ENCODE assay signal across 22 cellular contexts in genomic region chr16:10661236-10661635, GRCh38. TPM values are rescaled to one million over a fixed set of nuclear protein-coding genes. Genes with fewer than 3 reads are reported as not detected.
DNase-seq lines count a peak whose midpoint lies in the region; ATAC-seq, FAIRE-seq and TF ChIP-seq lines count a peak whose summit lies in the region.
"Had no signal": no experiment of that assay in that cellular context is flagged by ENCODE, and none has a peak within 500 bp of the region (broad histone marks: within the 10 kb centered on the region; RNA-seq: fewer than 3 reads in every experiment).

No MANE protein-coding gene starts in this region.

- H3F3A ChIP-seq in GM23338 (replicated peaks; ENCODE audit: low read depth), result no peaks in the 10 kb centered on the region

- H2BK5ac ChIP-seq in H1 (ENCODE audit: low read depth, low read length), result no peak overlapping the region

- H2AFZ ChIP-seq in GM23338, result no peak overlapping the region
- peak overlapping the region; percentile 12; the same call in 1 of the 2 replicates for H2AFZ ChIP-seq in KMS-11 (ENCODE audit: low read depth)
- no peak overlapping the region for H2AFZ ChIP-seq in H1 (ENCODE audit: low read length)

- no peak overlapping the region for H3K4me3 Mint-ChIP-seq in GM23338
- H3K4me3 Mint-ChIP-seq: B cell; CD4-positive, CD25-positive, alpha-beta regulatory T cell; CD8-positive, alpha-beta T cell had no signal

- H2BK120ac ChIP-seq in H1 (replicated peaks; ENCODE audit: low read depth, low read length), result no peak overlapping the region

- no peaks in the 10 kb centered on the region for H4K20me1 ChIP-seq in GM23338 (replicated peaks; ENCODE audit: insufficient read depth)
- no peaks in the 10 kb centered on the region for H4K20me1 ChIP-seq in KMS-11 (ENCODE audit: insufficient read depth)
- no peaks in the 10 kb centered on the region for H4K20me1 ChIP-seq in H1 (replicated peaks in 1 of 2; ENCODE audit: control insufficient read depth in 1 of 2, insufficient read depth in 2 of 2, low read length in 2 of 2)
- H4K20me1 ChIP-seq: BLaER1 had no signal

- H2BK12ac ChIP-seq in H1 (ENCODE audit: low read depth, low read length), result no peak overlapping the region

- WGBS in H1 (ENCODE audit: extremely low coverage in 1 of 2, insufficient coverage in 1 of 2, insufficient read length in 1 of 2, insufficient replicate concordance in 2 of 2, low coverage in 1 of 2, low lambda C conversion rate in 2 of 2, missing lambda C conversion rate in 1 of 2), 2 experiments, result 76% methylated on average over 2 of the region's 2 CpGs; no CpG with 5 or more reads in 1 of the 2 experiments

- no peak overlapping the region for H3K27ac Mint-ChIP-seq in GM23338
- H3K27ac Mint-ChIP-seq: B cell; CD4-positive, CD25-positive, alpha-beta regulatory T cell; CD8-positive, alpha-beta T cell had no signal

- intact Hi-C loops in posterior vena cava (cut with DNase I), result no loop called here

- no peak overlapping the region for H3K14ac ChIP-seq in H1 (ENCODE audit: insufficient read length)

- H3K4me3 ChIP-seq in GM23338, result no peak overlapping the region
- H3K4me3 ChIP-seq in KMS-11 (IDR thresholded peaks at IDR 0.05; ENCODE audit: insufficient read depth, low read depth, low read length), result no peak overlapping the region
- no peak overlapping the region for H3K4me3 ChIP-seq in H1 (ENCODE audit: extremely low read depth in 1 of 4, insufficient read depth in 2 of 4, low read depth in 3 of 4, low read length in 4 of 4)
- H3K4me3 ChIP-seq: A549, BLaER1 had no signal

- H3K18ac ChIP-seq in H1 (ENCODE audit: extremely low read depth, low read length), result no peak overlapping the region

- 0 out of 2 replicates have a peak overlapping the region, but pooled peaks have one; percentile 3 for H2AK5ac ChIP-seq in H1 (ENCODE audit: low read depth, low read length)

- no peak for TF ChIP-seq RAD21 in H1 (IDR thresholded peaks at IDR 0.05 in 1 of 2, conservative IDR thresholded peaks at IDR 0.05 in 1 of 2; ENCODE audit: low read depth in 2 of 2, low read length in 2 of 2)

- peaks cover 6 to 7% of the 10 kb centered on the region in 2 experiments; a peak in 3 of 4 replicates for H3K9me3 ChIP-seq in H1 (ENCODE audit: insufficient read depth in 2 of 2, low read depth in 1 of 2, low read length in 1 of 2)
- H3K9me3 ChIP-seq: A549, BLaER1, Caco-2 had no signal

- H3K79me2 ChIP-seq in GM23338 (replicated peaks; ENCODE audit: insufficient read depth) (no peaks in the 10 kb centered on the region), KMS-11 (ENCODE audit: insufficient read depth, low read depth) (no peaks in the 10 kb centered on the region), H1 (ENCODE audit: control insufficient read depth in 1 of 2, insufficient read depth in 2 of 2, low read length in 2 of 2) (no peaks in the 10 kb centered on the region)

- TF ChIP-seq CTCF in GM23338 (conservative IDR thresholded peaks at IDR 0.05; ENCODE audit: low read depth in 2 of 2) (no peak), KMS-11 (conservative IDR thresholded peaks at IDR 0.05; ENCODE audit: low read depth, low read length) (no peak), H1 (IDR thresholded peaks at IDR 0.05; ENCODE audit: control extremely low read depth in 1 of 3, insufficient read depth in 1 of 3, low read depth in 1 of 3, low read length in 3 of 3) (no peak)

- no peak for ATAC-seq in GM23338
- no peak for ATAC-seq in HG03039 (IDR thresholded peaks at IDR 0.05; ENCODE audit: unreplicated experiment)
- ATAC-seq: A549; CD8-positive, alpha-beta T cell; HCT116 had no signal

- peaks cover 2% of the 10 kb centered on the region for H3K27me3 Mint-ChIP-seq in GM23338 (ENCODE audit: insufficient read depth, low read depth, poor library complexity)

- POLR2A ChIA-PET in H1 (lab: Charles Lee; ENCODE audit: partially characterized antibody), result interaction anchor here (0.6 to 0.7 kb wide), 2 partner anchors 10 to 86 kb away, joined by 3 read pairs; no protein-coding TSS in a partner anchor

- no peaks in the 10 kb centered on the region for H3K9me2 ChIP-seq in GM23338 (ENCODE audit: insufficient read depth)

- H2BK20ac ChIP-seq in H1 (ENCODE audit: low read length), result no peak overlapping the region

- H3K4me1 ChIP-seq in GM23338 (ENCODE audit: insufficient read depth) (peaks cover 12% of the 10 kb centered on the region), KMS-11 (ENCODE audit: low read depth, poor library complexity, severe bottlenecking) (peaks cover 65% of the 10 kb centered on the region), H1 (replicated peaks in 1 of 4; ENCODE audit: control insufficient read depth in 3 of 4, insufficient read depth in 4 of 4, low read length in 3 of 4) (peaks cover 0 to 3% (median 2%) of the 10 kb centered on the region in 4 experiments; a peak in 3 of 7 replicates)
- H3K4me1 ChIP-seq: A549 had no signal

- no peak overlapping the region for H4K8ac ChIP-seq in H1 (ENCODE audit: extremely low read depth, insufficient read depth, low read length)

- H3K27me3 ChIP-seq in GM23338 (ENCODE audit: insufficient read depth) (no peaks in the 10 kb centered on the region), KMS-11 (ENCODE audit: insufficient read depth, low read depth) (no peaks in the 10 kb centered on the region), H1 (replicated peaks in 1 of 4; ENCODE audit: control insufficient read depth in 3 of 4, extremely low read depth in 1 of 4, insufficient read depth in 3 of 4, low read length in 3 of 4) (no peaks in the 10 kb centered on the region)
- H3K27me3 ChIP-seq: BLaER1 had no signal

- CTCF ChIA-PET in H1 (lab: Charles Lee; ENCODE audit: partially characterized antibody), result interaction anchor here (0.8 to 1.0 kb wide), 2 partner anchors 16 to 17 kb away, joined by 3 read pairs; no protein-coding TSS in a partner anchor

- H3K9ac ChIP-seq in KMS-11 (no peak overlapping the region), H1 (replicated peaks in 1 of 4; ENCODE audit: extremely low read depth in 1 of 4, low read depth in 3 of 4, low read length in 3 of 4) (no peak overlapping the region)
- H3K9ac ChIP-seq: BLaER1 had no signal

- no peak overlapping the region for H3K56ac ChIP-seq in H1 (replicated peaks; ENCODE audit: insufficient read length, low read depth, low read length)

- H2BK15ac ChIP-seq in H1 (ENCODE audit: low read length), result 0 out of 2 replicates have a peak overlapping the region, but pooled peaks have one; percentile 46

- DNase-seq in GM23338 (ENCODE audit: low spot score), result no peak
- DNase-seq in H1 (ENCODE audit: low read depth in 1 of 2, low spot score in 2 of 2), result no peak
- peak; percentile 13 for DNase-seq in posterior vena cava (ENCODE audit: low spot score)
- no peak for DNase-seq in midbrain (lab: John Stamatoyannopoulos, UW)
- no peak for DNase-seq in ACHN
- DNase-seq: 8988T; Caco-2; CD4-positive, CD25-positive, alpha-beta regulatory T cell; CD8-positive, alpha-beta T cell; DMS153; DND-41; GOT3; H7 had no signal

- H3K36me3 ChIP-seq in GM23338 (ENCODE audit: insufficient read depth) (no peaks in the 10 kb centered on the region), KMS-11 (ENCODE audit: insufficient read depth) (no peaks in the 10 kb centered on the region), H1 (ENCODE audit: control insufficient read depth in 2 of 4, insufficient read depth in 4 of 4, low read length in 3 of 4) (no peaks in the 10 kb centered on the region; a peak in 1 of 8 replicates)
- H3K36me3 ChIP-seq: BLaER1 had no signal

- no peak overlapping the region for H3K27ac ChIP-seq in GM23338 (ENCODE audit: low read depth)
- peak overlapping the region; percentile 49 for H3K27ac ChIP-seq in KMS-11
- no peak overlapping the region for H3K27ac ChIP-seq in H1 (ENCODE audit: low read depth, low read length)
- H3K27ac ChIP-seq: A549, BLaER1, C4-2B had no signal

- H3K36me3 Mint-ChIP-seq in GM23338 (ENCODE audit: low read depth), result peaks cover 15% of the 10 kb centered on the region; the same call in 1 of the 3 replicates
- H3K36me3 Mint-ChIP-seq: CD4-positive, CD25-positive, alpha-beta regulatory T cell; CD8-positive, alpha-beta T cell had no signal

- H3K23ac ChIP-seq in H1 (ENCODE audit: insufficient read length), result no peak overlapping the region

- no peak overlapping the region for H3K4ac ChIP-seq in H1 (replicated peaks; ENCODE audit: insufficient read length, low read depth, low read length)

- no peaks in the 10 kb centered on the region for H3K23me2 ChIP-seq in H1 (ENCODE audit: low read depth, low read length)

- H3K4me2 ChIP-seq in GM23338, result peak overlapping the region; percentile 56
- H3K4me2 ChIP-seq in KMS-11, result peak overlapping the region; percentile 77
- H3K4me2 ChIP-seq in H1 (ENCODE audit: insufficient read depth in 1 of 2, low read depth in 2 of 2, low read length in 2 of 2), result peak overlapping the region in 1 of 2 experiments; percentile 21; a peak in 1 of 4 replicates
- H3K4me2 ChIP-seq: A549 had no signal

- in situ Hi-C loops in ACHN (cut with HindIII; ENCODE audit: low pct_ligation_motif_present, low pct_unique_long_range_greater_than_20kb, low sequenced_read_pairs), result no loop called here

- TF ChIP-seq EP300 in H1 (IDR thresholded peaks at IDR 0.05; ENCODE audit: borderline replicate concordance in 1 of 2, low read depth in 2 of 2, low read length in 2 of 2), result no peak

- H4K5ac ChIP-seq in H1 (ENCODE audit: insufficient read length, low read depth, low read length), result no peak overlapping the region

- H3K4me1 Mint-ChIP-seq in GM23338, result peaks cover 19% of the 10 kb centered on the region
- H3K4me1 Mint-ChIP-seq: CD4-positive, CD25-positive, alpha-beta regulatory T cell had no signal

- FAIRE-seq in H1 (lab: Jason Lieb, UNC), result no peak
- FAIRE-seq: A549, G401.6, GM12892 had no signal

- H3K9me3 Mint-ChIP-seq in GM23338, result peaks cover 23% of the 10 kb centered on the region
- H3K9me3 Mint-ChIP-seq: CD8-positive, alpha-beta T cell had no signal

- H4K91ac ChIP-seq in H1 (replicated peaks; ENCODE audit: insufficient read length, low read length), result no peak overlapping the region

- no peak for TF ChIP-seq POLR2A in H1 (IDR thresholded peaks at IDR 0.05; ENCODE audit: control extremely low read depth in 1 of 2, low read depth in 2 of 2, low read length in 2 of 2)

- no peaks in the 10 kb centered on the region for H3K79me1 ChIP-seq in H1 (ENCODE audit: low read depth, low read length)

TF ChIP-seq in H1, 55 proteins besides CTCF, POLR2A, EP300 and RAD21 (continues in another document):
- TF ChIP-seq TCF12 (IDR thresholded peaks at IDR 0.05; ENCODE audit: low read depth, low read length) (no peak), ASH2L (IDR thresholded peaks at IDR 0.05; ENCODE audit: low read length) (no peak)

RNA-seq across cellular contexts. Expression of gene TEKT5, which starts 33.5 kb away (rescaled TPM):
- total RNA-seq in GM23338 (2014; rRNA removed; shearing (Covaris generic)), result 0.19 and 0.52 TPM in 2 replicates
- not detected in 2 replicates for polyA plus RNA-seq in GM23338 (2016; fragmentation: Nextera tagmentation; extraction: Ambion mirVana)
- not detected in 2 replicates for total RNA-seq in H1 (2021; fragmentation: NEBNext Ultra II Directional; extraction: Animal tissue kit (Norgen Biotek cat#: 25700))
- 0.24 and 0.95 TPM in 2 replicates for polyA plus RNA-seq in H1 (2011; rRNA removed)
- 0.26 TPM for polyA plus RNA-seq in H1 (2011; cell fraction: cytosol; rRNA removed)
- 0.68 TPM for polyA plus RNA-seq in H1 (2011; cell fraction: nucleus; rRNA removed)
- 0.36 to 1.3 TPM (median 0.60 TPM) in 4 replicates for polyA plus RNA-seq in H1 (2012, experiment 1 of 2)
- polyA plus RNA-seq in H1 (2012, experiment 2 of 2), result not detected
- polyA plus RNA-seq in H1 (2013, experiment 1 of 2), result 0.20 TPM
- 0.09 TPM for polyA plus RNA-seq in H1 (2013, experiment 2 of 2)
- polyA minus RNA-seq in H1 (2011; rRNA and poly(A)+ RNA removed), result 0.22 and 0.54 TPM in 2 replicates
- not detected for polyA minus RNA-seq in H1 (2011; cell fraction: cytosol; rRNA and poly(A)+ RNA removed)
- polyA minus RNA-seq in H1 (2011; cell fraction: nucleus; rRNA and poly(A)+ RNA removed), result 1.2 TPM
- total RNA-seq in posterior vena cava, result under 1 TPM in 1 of 2 donors, not detected in 1; 0.14 TPM
- total RNA-seq: Caco-2; CD4-positive, CD25-positive, alpha-beta regulatory T cell; CD8-positive, alpha-beta T cell had no signal
